Comparison of ENCODE assay signal across 8 cellular contexts in genomic region chr2:72770879-72771461, GRCh38. TPM values are rescaled to one million over a fixed set of nuclear protein-coding genes. Genes with fewer than 3 reads are reported as not detected.
A peak's percentile ranks its signal among the peaks of the same experiment; 100 is the strongest.
DNase-seq lines count a peak whose midpoint lies in the region; ATAC-seq and TF ChIP-seq lines count a peak whose summit lies in the region.

No MANE protein-coding gene starts in this region.

- no peak overlapping the region for H3K4me3 Mint-ChIP-seq in effector memory CD8-positive, alpha-beta T cell
- no peak overlapping the region for H3K4me3 Mint-ChIP-seq in mesothelial cell of epicardium

- H3K36me3 ChIP-seq in GM06990 (ENCODE audit: control insufficient read depth, insufficient read depth, low read length), result no peaks in the 10 kb centered on the region

- DNase-seq in GM06990 (ENCODE audit: extremely low read depth, insufficient read length), result peak; percentile 37
- peak; percentile 25 to 72 for DNase-seq in NCI-H446 (lab: John Stamatoyannopoulos, UW)
- DNase-seq in activated CD4-positive, CD25-positive, alpha-beta regulatory T cell treated with anti-CD3 and anti-CD28 coated beads, Interleukin-2, amount 50 U/mL, for 16 hours (ENCODE audit: low read depth, low spot score), result peak; percentile 50
- DNase-seq in effector memory CD8-positive, alpha-beta T cell, result peak; percentile 64 to 70 (median 65)
- DNase-seq in mesothelial cell of epicardium (ENCODE audit: low spot score in 2 of 2, unreplicated experiment in 2 of 2), result peak in 1 of 2 experiments; percentile 51
- peak; percentile 2 to 78 (median 52) for DNase-seq in stimulated activated naive CD4-positive, alpha-beta T cell (lab: John Stamatoyannopoulos, UW)

- H3K36me3 Mint-ChIP-seq in effector memory CD8-positive, alpha-beta T cell (ENCODE audit: insufficient read depth), result peaks cover 4% of the 10 kb centered on the region
- H3K36me3 Mint-ChIP-seq in mesothelial cell of epicardium, result peaks cover 6% of the 10 kb centered on the region

- H3K27me3 ChIP-seq in GM06990 (replicated peaks; ENCODE audit: control insufficient read depth, insufficient read depth, low read length), result no peaks in the 10 kb centered on the region

- H3K27ac Mint-ChIP-seq in effector memory CD8-positive, alpha-beta T cell, result no peak overlapping the region
- no peak overlapping the region for H3K27ac Mint-ChIP-seq in mesothelial cell of epicardium

- no peaks in the 10 kb centered on the region for H3K4me1 Mint-ChIP-seq in effector memory CD8-positive, alpha-beta T cell (ENCODE audit: low read depth in 2 of 2)
- peaks cover 4% of the 10 kb centered on the region for H3K4me1 Mint-ChIP-seq in mesothelial cell of epicardium

- ATAC-seq in HG02981 (IDR thresholded peaks at IDR 0.05; ENCODE audit: unreplicated experiment), result peak; percentile 57
- peak; percentile 68 for ATAC-seq in effector memory CD8-positive, alpha-beta T cell (replicated peaks)
- no peak for ATAC-seq in GM21360 (IDR thresholded peaks at IDR 0.05; ENCODE audit: unreplicated experiment)

- H3K4me3 ChIP-seq in GM06990 (replicated peaks; ENCODE audit: low read depth, low read length), result no peak overlapping the region

- TF ChIP-seq CTCF in GM06990 (IDR thresholded peaks at IDR 0.05; ENCODE audit: insufficient read depth, low read length, poor library complexity, severe bottlenecking) (peak; percentile 70), mesothelial cell of epicardium (IDR thresholded peaks at IDR 0.05; ENCODE audit: unreplicated experiment) (peak; percentile 81)

- H3K9me3 Mint-ChIP-seq in effector memory CD8-positive, alpha-beta T cell, result no peaks in the 10 kb centered on the region
- H3K9me3 Mint-ChIP-seq in mesothelial cell of epicardium, result peaks cover 5% of the 10 kb centered on the region

- no peaks in the 10 kb centered on the region for H3K27me3 Mint-ChIP-seq in effector memory CD8-positive, alpha-beta T cell
- H3K27me3 Mint-ChIP-seq in mesothelial cell of epicardium (ENCODE audit: low read depth), result no peaks in the 10 kb centered on the region

RNA-seq across cellular contexts. Expression of gene EXOC6B, which starts 54.9 kb away (rescaled TPM):
- 99.7 to 105 TPM (median 104 TPM) in 3 replicates for total RNA-seq in mesothelial cell of epicardium
